In genomic region chr14:54440870-54441868, GRCh38 we compare ENCODE assay signal across 8 cellular contexts. TPM values are rescaled to one million over a fixed set of nuclear protein-coding genes. Genes with fewer than 3 reads are reported as not detected.
DNase-seq lines count a peak whose midpoint lies in the region; ATAC-seq and TF ChIP-seq lines count a peak whose summit lies in the region.

TSS of gene CNIH1 (minus strand) at chr14:54441374. CDS start at chr14:54441327, 47 bp downstream.

- TF ChIP-seq CTCF in AG04449 (IDR thresholded peaks at IDR 0.05; ENCODE audit: insufficient read depth, low read length, missing control alignments) (peak; percentile 89), VCaP (conservative IDR thresholded peaks at IDR 0.05) (peak; percentile 97), breast epithelium (IDR thresholded peaks at IDR 0.05) (peak; percentile 75 to 92 (median 88))

- ATAC-seq in GM18870 (IDR thresholded peaks at IDR 0.05; ENCODE audit: unreplicated experiment) (peak; percentile 75), HG03135 (IDR thresholded peaks at IDR 0.05; ENCODE audit: unreplicated experiment) (peak; percentile 93)

- H3K4me3 ChIP-seq in AG04449 (ENCODE audit: low read depth, low read length) (peak within 1 kb of the TSS; percentile 80), breast epithelium (peak within 1 kb of the TSS; percentile 55 to 82 (median 77))

- POLR2A ChIA-PET in AG04449 (lab: Yijun Ruan, JAX) = no interaction called here

- H3K27ac ChIP-seq in VCaP = peak within 1 kb of the TSS; percentile 97
- peak within 1 kb of the TSS; percentile 93 to 96 for H3K27ac ChIP-seq in breast epithelium

- CTCF ChIA-PET in AG04449 (lab: Yijun Ruan, JAX) = interaction anchor here (0.6 to 3.8 kb wide), 21 partner anchors 9 to 373 kb away, joined by 3 to 36 read pairs (median 4); no protein-coding TSS in a partner anchor

- intact Hi-C loops in breast epithelium (cut with DNase I; ENCODE audit: low total_unique reads) = no loop called here

- no peaks in the 10 kb centered on the region for H3K4me1 ChIP-seq in breast epithelium

- no peak for TF ChIP-seq POLR2A in breast epithelium (IDR thresholded peaks at IDR 0.05)

- DNase-seq in AG04449 (ENCODE audit: low read depth, low spot score) (no peak), NCI-H2196 (lab: John Stamatoyannopoulos, UW; ENCODE audit: unreplicated experiment) (peak; percentile 89), breast epithelium (ENCODE audit: low spot score in 2 of 2) (peak; percentile 85 to 91), iPS-NIHi11 (ENCODE audit: low spot score) (peak; percentile 98), smooth muscle cell of the brain vasculature (ENCODE audit: low read depth, low spot score) (peak; percentile 78)

- H3K9me3 ChIP-seq in breast epithelium = no peaks in the 10 kb centered on the region

- H3K27me3 ChIP-seq in breast epithelium = no peaks in the 10 kb centered on the region

- H3K36me3 ChIP-seq in breast epithelium = no peaks in the 10 kb centered on the region

RNA-seq across cellular contexts. Expression of gene CNIH1, which starts in this region (rescaled TPM):
- 100 to 1,000 TPM; 120 to 200 (median 146) TPM for total RNA-seq in breast epithelium
